20 cellular contexts compared by ENCODE assay signal in genomic region chr5:156623381-156624040, GRCh38.
"Had no signal": no experiment of that assay in that cellular context is flagged by ENCODE, and none has a peak within 500 bp of the region (broad histone marks: within the 10 kb centered on the region; RNA-seq: fewer than 3 reads in every experiment).

No MANE protein-coding gene starts in this region.

- DNase-seq: central memory CD4-positive, alpha-beta T cell; dorsolateral prefrontal cortex; effector CD4-positive, alpha-beta T cell; kidney; left lung; mesenchymal stem cell; naive thymus-derived CD4-positive, alpha-beta T cell; psoas muscle; retina; right lobe of liver; small intestine; stimulated activated CD4-positive, alpha-beta T cell treated with anti-CD3 and anti-CD28 coated beads, Interleukin-15, amount 100 ng/mL, for 24 hours; stimulated activated CD4-positive, alpha-beta T cell treated with anti-CD3 and anti-CD28 coated beads, Interleukin-2, amount 100 ng/mL, for 48 hours; stimulated activated naive B cell treated with anti-CD40 and anti-IgM and Interleukin-4, amounts not matched to agents 10 μg/mL and 1 μg/mL and 100 μg/mL, for 72 hours had no signal

- H3K27ac ChIP-seq: hepatocyte, left lung, neural progenitor cell, psoas muscle, right lobe of liver, suprapubic skin had no signal

- H3K4me3 ChIP-seq: hepatocyte, left lung, lung, neural progenitor cell, psoas muscle, right lobe of liver, suprapubic skin had no signal

- H3K36me3 ChIP-seq: left lung, neural progenitor cell, right lobe of liver, suprapubic skin had no signal

- ATAC-seq: left lung; naive thymus-derived CD4-positive, alpha-beta T cell; right lobe of liver; stimulated activated naive B cell treated with anti-CD40 and anti-IgM and Interleukin-4, amounts not matched to agents 10 μg/mL and 1 μg/mL and 100 μg/mL, for 72 hours had no signal

- H3K9me3 ChIP-seq: left lung, psoas muscle, right lobe of liver, suprapubic skin had no signal

- H3K4me1 ChIP-seq: left lung, neural progenitor cell, psoas muscle, right lobe of liver, suprapubic skin had no signal

- H3K27me3 ChIP-seq: dorsolateral prefrontal cortex, hepatocyte, left lung, neural progenitor cell, right lobe of liver, suprapubic skin had no signal

- FAIRE-seq: colon, frontal cortex, kidney, small intestine had no signal
